ENCODE assay signal across 8 cellular contexts in genomic region chr11:115170133-115170815, GRCh38.
A peak's percentile ranks its signal among the peaks of the same experiment; 100 is the strongest.
DNase-seq lines count a peak whose midpoint lies in the region; ATAC-seq, FAIRE-seq and TF ChIP-seq lines count a peak whose summit lies in the region.

No MANE protein-coding gene starts in this region.

- ATAC-seq in GM21786 (IDR thresholded peaks at IDR 0.05; ENCODE audit: unreplicated experiment): no peak
- ATAC-seq in HG03342 (IDR thresholded peaks at IDR 0.05; ENCODE audit: unreplicated experiment): no peak

- no peaks in the 10 kb centered on the region for H3K4me1 ChIP-seq in prostate gland (replicated peaks)

- POLR2A ChIA-PET in BJ (lab: Charles Lee) (no interaction called here), GM10248 (lab: Yijun Ruan, JAX) (no interaction called here)

- no peak overlapping the region for H3K4me3 ChIP-seq in BJ (ENCODE audit: low read depth, low read length)
- H3K4me3 ChIP-seq in epithelial cell of proximal tubule (ENCODE audit: low read depth, low read length): no peak overlapping the region
- no peak overlapping the region for H3K4me3 ChIP-seq in prostate gland

- WGBS in prostate gland: 66% methylated on average over 8 of the region's 8 CpGs

- TF ChIP-seq CTCF in BJ (IDR thresholded peaks at IDR 0.05; ENCODE audit: insufficient read depth, low read depth, low read length) (peak; percentile 70), GM10248 (IDR thresholded peaks at IDR 0.05; ENCODE audit: control extremely low read depth, extremely low read depth, low read depth, missing control alignments) (peak; percentile 69), epithelial cell of proximal tubule (conservative IDR thresholded peaks at IDR 0.05; ENCODE audit: low read depth, low read length) (peak; percentile 82), prostate gland (IDR thresholded peaks at IDR 0.05) (peak in 3 of 4 experiments; percentile 24 to 54 (median 45))

- TF ChIP-seq POLR2A in prostate gland (IDR thresholded peaks at IDR 0.05) (no peak), GM12891 (IDR thresholded peaks at IDR 0.05; ENCODE audit: low read depth, low read length) (no peak)

- intact Hi-C loops in prostate gland (cut with DNase I): loop anchor here (5.0 kb wide), 1 partner anchor 332 kb away; the partner anchor contains the start of gene CADM1

- H3K9me3 ChIP-seq in prostate gland: no peaks in the 10 kb centered on the region

- DNase-seq in BJ (ENCODE audit: low read depth) (no peak), GM10248 (ENCODE audit: extremely low spot score) (peak; percentile 29), OCI-M1 (lab: John Stamatoyannopoulos, UW) (peak; percentile 71), epithelial cell of proximal tubule (ENCODE audit: low read depth) (peak; percentile 15), prostate gland (ENCODE audit: low spot score) (no peak), GM12891 (ENCODE audit: insufficient read length, low spot score) (no peak)

- FAIRE-seq in GM12891 (lab: Jason Lieb, UNC): no peak

- CTCF ChIA-PET in BJ (lab: Yijun Ruan, JAX) (interaction anchor here (0.7 to 3.1 kb wide), 10 partner anchors 8 to 1159 kb away, joined by 3 to 23 read pairs (median 3); no protein-coding TSS in a partner anchor), GM10248 (lab: Yijun Ruan, JAX) (interaction anchor here (1.2 to 4.5 kb wide), 9 partner anchors 12 to 52 kb away, joined by 3 to 38 read pairs (median 5); no protein-coding TSS in a partner anchor)

- H3K27me3 ChIP-seq in BJ (ENCODE audit: control insufficient read depth, insufficient read depth, low read length) (no peaks in the 10 kb centered on the region), prostate gland (replicated peaks; ENCODE audit: insufficient read depth) (no peaks in the 10 kb centered on the region)

- no peaks in the 10 kb centered on the region for H3K36me3 ChIP-seq in BJ (ENCODE audit: control insufficient read depth, insufficient read depth, low read length)
- no peaks in the 10 kb centered on the region for H3K36me3 ChIP-seq in prostate gland

- H3K27ac ChIP-seq in prostate gland: no peak overlapping the region

TF ChIP-seq in GM12891, 5 proteins besides CTCF, POLR2A, EP300 and RAD21:
- no peak for TF ChIP-seq PAX5 (IDR thresholded peaks at IDR 0.05; ENCODE audit: insufficient read depth, low read length, severe bottlenecking)
- TF ChIP-seq POU2F2 (IDR thresholded peaks at IDR 0.05; ENCODE audit: low read depth, low read length): no peak
- no peak for TF ChIP-seq TAF1 (IDR thresholded peaks at IDR 0.05; ENCODE audit: low read depth, low read length)
- TF ChIP-seq POLR2AphosphoS5 (IDR thresholded peaks at IDR 0.05; ENCODE audit: low read depth, low read length): no peak
- TF ChIP-seq SPI1 (IDR thresholded peaks at IDR 0.05; ENCODE audit: low read depth, low read length): no peak
TF ChIP-seq in GM12891: peak in this region for 0.

Comparison
In these comparisons a context has a peak if more than half of its experiments do, and no peak if none do; other contexts are left out.
1. DNase-seq: peak in GM10248 (single experiment), OCI-M1 (single experiment) and epithelial cell of proximal tubule (single experiment); none in BJ (single experiment), prostate gland (single experiment) and GM12891 (single experiment).
2. Peak in every context shown above with its lines, with median percentiles within 50 percentile points of each other: CTCF ChIP-seq.